Comparison of ENCODE assay signal across 8 cellular contexts in the genomic region with DNA sequence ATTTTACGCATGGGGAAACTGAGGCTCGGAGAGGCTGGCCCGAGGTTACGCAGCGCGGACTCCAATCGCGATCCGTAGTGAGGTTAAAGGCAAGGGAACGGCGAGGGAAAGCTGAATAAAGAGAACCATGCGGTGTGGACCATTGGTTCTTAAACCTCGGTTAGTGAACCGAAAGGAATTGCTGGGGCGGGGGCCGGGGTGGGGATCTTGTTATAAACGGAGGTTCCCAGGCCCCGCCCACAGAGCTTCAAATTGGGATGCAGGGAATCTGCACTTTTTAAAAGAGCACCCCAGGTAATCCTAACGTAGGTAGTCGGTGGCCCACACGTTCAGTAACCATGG. TPM values are rescaled to one million over a fixed set of nuclear protein-coding genes. Genes with fewer than 3 reads are reported as not detected.
DNase-seq lines count a peak whose midpoint lies in the region; ATAC-seq and TF ChIP-seq lines count a peak whose summit lies in the region.

No MANE protein-coding gene starts in this region.

- H2BK5ac ChIP-seq in mesenchymal stem cell (ENCODE audit: low read depth, low read length, poor library complexity, severe bottlenecking) = no peak overlapping the region

- H2AK5ac ChIP-seq in mesenchymal stem cell (ENCODE audit: low read length, severe bottlenecking) = no peak overlapping the region

- no peak overlapping the region for H3K4ac ChIP-seq in mesenchymal stem cell (ENCODE audit: low read depth in 1 of 2, low read length in 2 of 2)

- H3K4me3 ChIP-seq in LNCaP clone FGC (ENCODE audit: low read depth, low read length) (peak overlapping the region; percentile 98), body of pancreas (peak overlapping the region; percentile 46 to 85), mesenchymal stem cell (ENCODE audit: insufficient read depth in 1 of 2, low read depth in 1 of 2, low read length in 2 of 2) (peak overlapping the region; percentile 90 to 97), aorta (ENCODE audit: low read length in 2 of 2) (peak overlapping the region; percentile 71 to 91)

- H3K27ac ChIP-seq in body of pancreas (peak overlapping the region; percentile 36 to 82 (median 64)), mesenchymal stem cell (ENCODE audit: low read length, poor library complexity, severe bottlenecking) (no peak overlapping the region), aorta (ENCODE audit: low read depth in 1 of 2, low read length in 2 of 2) (no peak overlapping the region)

- H2BK15ac ChIP-seq in mesenchymal stem cell (ENCODE audit: low read depth, poor library complexity, severe bottlenecking) = peak overlapping the region; percentile 63

- peak overlapping the region; percentile 84 for H2AFZ ChIP-seq in mesenchymal stem cell (ENCODE audit: low read depth, low read length)

- no peak overlapping the region for H4K91ac ChIP-seq in mesenchymal stem cell (ENCODE audit: low read length)

- no peak overlapping the region for H2BK120ac ChIP-seq in mesenchymal stem cell (ENCODE audit: low read depth, low read length)

- H3K27me3 ChIP-seq in body of pancreas = no peaks in the 10 kb centered on the region
- H3K27me3 ChIP-seq in mesenchymal stem cell (ENCODE audit: control insufficient read depth in 1 of 2, insufficient read depth in 1 of 2, low read length in 2 of 2) = no peaks in the 10 kb centered on the region
- H3K27me3 ChIP-seq in aorta (ENCODE audit: control insufficient read depth in 1 of 2, insufficient read depth in 2 of 2, low read length in 1 of 2) = no peaks in the 10 kb centered on the region

- H3K14ac ChIP-seq in mesenchymal stem cell (ENCODE audit: low read length in 2 of 2) = no peak overlapping the region

- H3K4me1 ChIP-seq in body of pancreas (peaks cover 38% of the 10 kb centered on the region), mesenchymal stem cell (ENCODE audit: control insufficient read depth, insufficient read depth, low read depth, low read length) (peaks cover 15% of the 10 kb centered on the region), aorta (ENCODE audit: control insufficient read depth in 1 of 2, insufficient read depth in 2 of 2, low read length in 2 of 2) (no peaks in the 10 kb centered on the region)

- no peak for TF ChIP-seq CTCF in Calu3 (IDR thresholded peaks at IDR 0.05; ENCODE audit: unreplicated experiment)
- TF ChIP-seq CTCF in LNCaP clone FGC (IDR thresholded peaks at IDR 0.05; ENCODE audit: control insufficient read depth, extremely low read depth, insufficient read depth) = no peak
- no peak for TF ChIP-seq CTCF in body of pancreas (IDR thresholded peaks at IDR 0.05)

- peak overlapping the region; percentile 69 for H3K4me2 ChIP-seq in mesenchymal stem cell (ENCODE audit: low read length, poor library complexity, severe bottlenecking)

- peak overlapping the region; percentile 89 for H3K27ac Mint-ChIP-seq in Calu3 (ENCODE audit: unreplicated experiment)

- H3K79me1 ChIP-seq in mesenchymal stem cell (replicated peaks; ENCODE audit: low read length, poor library complexity, severe bottlenecking) = peaks cover 37% of the 10 kb centered on the region

- H3K4me3 Mint-ChIP-seq in Calu3 (ENCODE audit: low read depth, unreplicated experiment) = peak overlapping the region; percentile 94

- peaks cover 60% of the 10 kb centered on the region for H3K4me1 Mint-ChIP-seq in Calu3 (ENCODE audit: low read depth, unreplicated experiment)

- DNase-seq in Calu3 (peak; percentile 32), LNCaP clone FGC (ENCODE audit: low read depth) (no peak), body of pancreas (peak in 3 of 4 donors; percentile 25 to 36 (median 34)), mesenchymal stem cell (peak; percentile 42), aorta (no peak), NOMO-1 treated with dmso at 0.1 percent for 144 hours (lab: John Stamatoyannopoulos, UW; ENCODE audit: unreplicated experiment) (no peak)

- no peak overlapping the region for H3K23ac ChIP-seq in mesenchymal stem cell (ENCODE audit: low read length in 2 of 2)

- H3K9me3 ChIP-seq in body of pancreas = no peaks in the 10 kb centered on the region
- H3K9me3 ChIP-seq in mesenchymal stem cell (ENCODE audit: control insufficient read depth, low read length) = no peaks in the 10 kb centered on the region
- H3K9me3 ChIP-seq in aorta (ENCODE audit: control insufficient read depth, low read length) = no peaks in the 10 kb centered on the region

- BruUV-seq in Calu3 (replicated peaks; lab: Mats Ljungman, UMichigan) = no TSS peak

- H3K18ac ChIP-seq in mesenchymal stem cell (ENCODE audit: low read depth in 1 of 2, low read length in 2 of 2) = peak overlapping the region in 1 of 2 experiments; percentile 46

- WGBS in body of pancreas, 2 donors = 1% methylated on average over 20 to 21 of the region's 21 CpGs
- WGBS in mesenchymal stem cell = under 1% methylated on average over 21 of the region's 21 CpGs
- WGBS in aorta, 2 donors = 0 to 1% methylated on average over 21 of the region's 21 CpGs

- ATAC-seq in body of pancreas (no peak), aorta (ENCODE audit: low FRiP score) (no peak), GM19397 (IDR thresholded peaks at IDR 0.05; ENCODE audit: unreplicated experiment) (no peak), GM19452 (IDR thresholded peaks at IDR 0.05; ENCODE audit: unreplicated experiment) (no peak)

- no peaks in the 10 kb centered on the region for H3K9me3 Mint-ChIP-seq in Calu3 (ENCODE audit: low read depth, unreplicated experiment)

- intact Hi-C loops in Calu3 (cut with micrococcal nuclease; ENCODE audit: unreplicated experiment) = loop anchor here (2.0 to 5.0 kb wide), 2 partner anchors 116 to 164 kb away; no protein-coding TSS in a partner anchor
- intact Hi-C loops in body of pancreas (cut with DNase I) = no loop called here
- intact Hi-C loops in aorta (cut with DNase I) = loop anchor here (1.0 to 10.0 kb wide), 3 partner anchors 164 to 169 kb away; a partner anchor contains a TSS

- TF ChIP-seq POLR2A in body of pancreas (IDR thresholded peaks at IDR 0.05) = no peak

- CTCF ChIA-PET in Calu3 (lab: Charles Lee) = interaction anchor here (0.6 to 2.2 kb wide), 6 partner anchors 28 to 119 kb away, joined by 3 to 5 read pairs (median 4); no protein-coding TSS in a partner anchor

- H2BK12ac ChIP-seq in mesenchymal stem cell (ENCODE audit: low read length in 2 of 2) = no peak overlapping the region

- peak overlapping the region; percentile 94 for H3K9ac ChIP-seq in mesenchymal stem cell (ENCODE audit: low read length)

- H3K27me3 Mint-ChIP-seq in Calu3 (ENCODE audit: unreplicated experiment) = no peaks in the 10 kb centered on the region

- H3K36me3 ChIP-seq in body of pancreas (replicated peaks in 1 of 2; ENCODE audit: insufficient read depth in 1 of 2, low read depth in 2 of 2) = no peaks in the 10 kb centered on the region
- peaks cover 9 to 13% of the 10 kb centered on the region in 2 experiments for H3K36me3 ChIP-seq in mesenchymal stem cell (ENCODE audit: control insufficient read depth in 1 of 2, insufficient read depth in 2 of 2, low read depth in 1 of 2, low read length in 2 of 2)
- H3K36me3 ChIP-seq in aorta (ENCODE audit: control insufficient read depth in 1 of 2, insufficient read depth in 2 of 2, low read length in 1 of 2) = no peaks in the 10 kb centered on the region

- H3K36me3 Mint-ChIP-seq in Calu3 (ENCODE audit: insufficient read depth, unreplicated experiment) = peaks cover 76% of the 10 kb centered on the region

- peak overlapping the region; percentile 39 for H4K8ac ChIP-seq in mesenchymal stem cell (ENCODE audit: low read length)

RNA-seq across cellular contexts. Expression of a gene that starts 0.5 kb away (rescaled TPM):
- 42.5 and 43.2 TPM in 2 replicates for total RNA-seq in Calu3 (2022)
- 10 to 100 TPM; 10.9 to 52.7 TPM for total RNA-seq in body of pancreas
- 17.2 TPM for polyA plus RNA-seq in mesenchymal stem cell (2013, experiment 1 of 2)
- 16.6 TPM for polyA plus RNA-seq in mesenchymal stem cell (2013, experiment 2 of 2)
- total RNA-seq in aorta = 1 to 10 TPM; 5.0 to 10.0 TPM
- 1 to 10 TPM; 4.0 to 6.4 TPM for polyA plus RNA-seq in aorta

RNA-seq across cellular contexts. Expression of a gene that starts 0.6 kb away (rescaled TPM):
- 84.9 and 99.0 TPM in 2 replicates for total RNA-seq in Calu3 (2022)
- total RNA-seq in body of pancreas = 10 to 100 TPM in 1 of 2 donors, 1 to 10 TPM in 1; 8.6 to 12.2 TPM
- 49.1 TPM for polyA plus RNA-seq in mesenchymal stem cell (2013, experiment 1 of 2)
- polyA plus RNA-seq in mesenchymal stem cell (2013, experiment 2 of 2) = 47.9 TPM
- 10 to 100 TPM in 1 of 2 donors, 1 to 10 TPM in 1; 7.6 to 11.6 TPM for total RNA-seq in aorta
- polyA plus RNA-seq in aorta = 10 to 100 TPM in 1 of 2 donors, 1 to 10 TPM in 1; 6.5 to 12.9 TPM

Comparison
In these comparisons a context has a peak if more than half of its experiments do, and no peak if none do; other contexts are left out.
1. DNase-seq: peak in Calu3 (single experiment), body of pancreas (3 of 4) and mesenchymal stem cell (single experiment); none in LNCaP clone FGC (single experiment), aorta (0 of 2) and NOMO-1 treated with dmso at 0.1 percent for 144 hours (single experiment).
2. H3K27ac ChIP-seq: peak in body of pancreas (4 of 4); none in mesenchymal stem cell (single experiment) and aorta (0 of 2).
3. Peak in every context shown above with its lines, with median percentiles within 50 percentile points of each other: H3K4me3 ChIP-seq.